1 cellular context compared by ENCODE assay signal in the genomic region with DNA sequence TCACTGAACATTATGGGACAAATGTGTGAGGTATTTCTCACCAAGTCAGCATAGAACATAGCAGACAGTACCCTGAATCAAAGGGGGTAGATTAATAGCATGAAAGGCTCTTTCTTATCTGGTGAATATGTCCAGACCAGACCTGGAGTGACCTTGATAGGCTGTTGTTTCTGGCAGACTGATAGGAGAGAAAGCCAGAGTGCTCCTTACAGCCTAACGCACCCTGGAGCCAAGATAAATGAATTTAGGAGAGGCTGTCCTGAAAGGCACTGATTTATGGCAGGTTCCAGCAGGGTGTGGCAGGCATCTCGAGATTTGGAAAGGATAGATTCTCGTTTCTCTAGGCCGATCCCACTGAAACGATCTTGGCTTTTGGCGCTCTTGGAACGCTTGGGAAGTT.
TF ChIP-seq lines count a peak whose summit lies in the region.

No MANE protein-coding gene starts in this region.

TF ChIP-seq in SK-N-SH treated with all-trans-retinoic acid at 6 μM for 48 hours, 23 proteins besides CTCF, POLR2A, EP300 and RAD21 (continued from another document):
- TF ChIP-seq, protein P1, sequence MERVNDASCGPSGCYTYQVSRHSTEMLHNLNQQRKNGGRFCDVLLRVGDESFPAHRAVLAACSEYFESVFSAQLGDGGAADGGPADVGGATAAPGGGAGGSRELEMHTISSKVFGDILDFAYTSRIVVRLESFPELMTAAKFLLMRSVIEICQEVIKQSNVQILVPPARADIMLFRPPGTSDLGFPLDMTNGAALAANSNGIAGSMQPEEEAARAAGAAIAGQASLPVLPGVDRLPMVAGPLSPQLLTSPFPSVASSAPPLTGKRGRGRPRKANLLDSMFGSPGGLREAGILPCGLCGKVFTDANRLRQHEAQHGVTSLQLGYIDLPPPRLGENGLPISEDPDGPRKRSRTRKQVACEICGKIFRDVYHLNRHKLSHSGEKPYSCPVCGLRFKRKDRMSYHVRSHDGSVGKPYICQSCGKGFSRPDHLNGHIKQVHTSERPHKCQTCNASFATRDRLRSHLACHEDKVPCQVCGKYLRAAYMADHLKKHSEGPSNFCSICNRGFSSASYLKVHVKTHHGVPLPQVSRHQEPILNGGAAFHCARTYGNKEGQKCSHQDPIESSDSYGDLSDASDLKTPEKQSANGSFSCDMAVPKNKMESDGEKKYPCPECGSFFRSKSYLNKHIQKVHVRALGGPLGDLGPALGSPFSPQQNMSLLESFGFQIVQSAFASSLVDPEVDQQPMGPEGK (CRISPR knock-in tag; IDR thresholded peaks at IDR 0.05; ENCODE audit: borderline replicate concordance): no peak
- no peak for TF ChIP-seq ZFP30 (CRISPR knock-in tag; IDR thresholded peaks at IDR 0.05)
- no peak for TF ChIP-seq ZNF565 (CRISPR knock-in tag; conservative IDR thresholded peaks at IDR 0.05; ENCODE audit: low read depth)
- TF ChIP-seq, protein P2, sequence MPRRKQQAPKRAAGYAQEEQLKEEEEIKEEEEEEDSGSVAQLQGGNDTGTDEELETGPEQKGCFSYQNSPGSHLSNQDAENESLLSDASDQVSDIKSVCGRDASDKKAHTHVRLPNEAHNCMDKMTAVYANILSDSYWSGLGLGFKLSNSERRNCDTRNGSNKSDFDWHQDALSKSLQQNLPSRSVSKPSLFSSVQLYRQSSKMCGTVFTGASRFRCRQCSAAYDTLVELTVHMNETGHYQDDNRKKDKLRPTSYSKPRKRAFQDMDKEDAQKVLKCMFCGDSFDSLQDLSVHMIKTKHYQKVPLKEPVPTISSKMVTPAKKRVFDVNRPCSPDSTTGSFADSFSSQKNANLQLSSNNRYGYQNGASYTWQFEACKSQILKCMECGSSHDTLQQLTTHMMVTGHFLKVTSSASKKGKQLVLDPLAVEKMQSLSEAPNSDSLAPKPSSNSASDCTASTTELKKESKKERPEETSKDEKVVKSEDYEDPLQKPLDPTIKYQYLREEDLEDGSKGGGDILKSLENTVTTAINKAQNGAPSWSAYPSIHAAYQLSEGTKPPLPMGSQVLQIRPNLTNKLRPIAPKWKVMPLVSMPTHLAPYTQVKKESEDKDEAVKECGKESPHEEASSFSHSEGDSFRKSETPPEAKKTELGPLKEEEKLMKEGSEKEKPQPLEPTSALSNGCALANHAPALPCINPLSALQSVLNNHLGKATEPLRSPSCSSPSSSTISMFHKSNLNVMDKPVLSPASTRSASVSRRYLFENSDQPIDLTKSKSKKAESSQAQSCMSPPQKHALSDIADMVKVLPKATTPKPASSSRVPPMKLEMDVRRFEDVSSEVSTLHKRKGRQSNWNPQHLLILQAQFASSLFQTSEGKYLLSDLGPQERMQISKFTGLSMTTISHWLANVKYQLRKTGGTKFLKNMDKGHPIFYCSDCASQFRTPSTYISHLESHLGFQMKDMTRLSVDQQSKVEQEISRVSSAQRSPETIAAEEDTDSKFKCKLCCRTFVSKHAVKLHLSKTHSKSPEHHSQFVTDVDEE (CRISPR knock-in tag; IDR thresholded peaks at IDR 0.05): peak; percentile 69; the same call in 1 of the 2 replicates
- TF ChIP-seq, protein P3, sequence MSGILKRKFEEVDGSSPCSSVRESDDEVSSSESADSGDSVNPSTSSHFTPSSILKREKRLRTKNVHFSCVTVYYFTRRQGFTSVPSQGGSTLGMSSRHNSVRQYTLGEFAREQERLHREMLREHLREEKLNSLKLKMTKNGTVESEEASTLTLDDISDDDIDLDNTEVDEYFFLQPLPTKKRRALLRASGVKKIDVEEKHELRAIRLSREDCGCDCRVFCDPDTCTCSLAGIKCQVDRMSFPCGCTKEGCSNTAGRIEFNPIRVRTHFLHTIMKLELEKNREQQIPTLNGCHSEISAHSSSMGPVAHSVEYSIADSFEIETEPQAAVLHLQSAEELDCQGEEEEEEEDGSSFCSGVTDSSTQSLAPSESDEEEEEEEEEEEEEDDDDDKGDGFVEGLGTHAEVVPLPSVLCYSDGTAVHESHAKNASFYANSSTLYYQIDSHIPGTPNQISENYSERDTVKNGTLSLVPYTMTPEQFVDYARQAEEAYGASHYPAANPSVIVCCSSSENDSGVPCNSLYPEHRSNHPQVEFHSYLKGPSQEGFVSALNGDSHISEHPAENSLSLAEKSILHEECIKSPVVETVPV (CRISPR knock-in tag; IDR thresholded peaks at IDR 0.05): no peak
- TF ChIP-seq, protein P4, sequence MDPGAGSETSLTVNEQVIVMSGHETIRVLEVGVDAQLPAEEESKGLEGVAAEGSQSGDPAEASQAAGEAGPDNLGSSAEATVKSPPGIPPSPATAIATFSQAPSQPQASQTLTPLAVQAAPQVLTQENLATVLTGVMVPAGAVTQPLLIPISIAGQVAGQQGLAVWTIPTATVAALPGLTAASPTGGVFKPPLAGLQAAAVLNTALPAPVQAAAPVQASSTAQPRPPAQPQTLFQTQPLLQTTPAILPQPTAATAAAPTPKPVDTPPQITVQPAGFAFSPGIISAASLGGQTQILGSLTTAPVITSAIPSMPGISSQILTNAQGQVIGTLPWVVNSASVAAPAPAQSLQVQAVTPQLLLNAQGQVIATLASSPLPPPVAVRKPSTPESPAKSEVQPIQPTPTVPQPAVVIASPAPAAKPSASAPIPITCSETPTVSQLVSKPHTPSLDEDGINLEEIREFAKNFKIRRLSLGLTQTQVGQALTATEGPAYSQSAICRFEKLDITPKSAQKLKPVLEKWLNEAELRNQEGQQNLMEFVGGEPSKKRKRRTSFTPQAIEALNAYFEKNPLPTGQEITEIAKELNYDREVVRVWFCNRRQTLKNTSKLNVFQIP (CRISPR knock-in tag; IDR thresholded peaks at IDR 0.05; ENCODE audit: borderline replicate concordance, low read depth): no peak
- no peak for TF ChIP-seq ZC3H10 (CRISPR knock-in tag; IDR thresholded peaks at IDR 0.05)
